1 cellular context compared by ENCODE assay signal in genomic region chr19:15246198-15246481, GRCh38.
TF ChIP-seq lines count a peak whose summit lies in the region.

No MANE protein-coding gene starts in this region.

TF ChIP-seq in IMR-90, 13 proteins besides CTCF, POLR2A, EP300 and RAD21 (continued from another document):
- TF ChIP-seq MAFK (IDR thresholded peaks at IDR 0.05; ENCODE audit: low read depth, low read length) = no peak
- no peak for TF ChIP-seq USF2 (IDR thresholded peaks at IDR 0.05; ENCODE audit: low read depth, low read length)
- no peak for TF ChIP-seq NFE2L2 (IDR thresholded peaks at IDR 0.05; ENCODE audit: low read depth, low read length)
- no peak for TF ChIP-seq ELK1 (IDR thresholded peaks at IDR 0.05; ENCODE audit: borderline replicate concordance, low read depth, low read length)
- TF ChIP-seq MXI1 (IDR thresholded peaks at IDR 0.05; ENCODE audit: borderline replicate concordance, low read depth, low read length) = no peak
- TF ChIP-seq RFX5 (IDR thresholded peaks at IDR 0.05; ENCODE audit: low read depth, low read length) = no peak
- no peak for TF ChIP-seq SMC3 (IDR thresholded peaks at IDR 0.05; ENCODE audit: low read depth, low read length)
- no peak for TF ChIP-seq BHLHE40 (IDR thresholded peaks at IDR 0.05; ENCODE audit: low read depth, low read length)
